1 cellular context compared by ENCODE assay signal in genomic region chr18:9404565-9405060, GRCh38.
A peak's percentile ranks its signal among the peaks of the same experiment; 100 is the strongest.
TF ChIP-seq lines count a peak whose summit lies in the region.

No MANE protein-coding gene starts in this region.

TF ChIP-seq in K562, 482 proteins besides CTCF, POLR2A, EP300 and RAD21 (continued from another document and continues in another):
- TF ChIP-seq ZHX1 (conservative IDR thresholded peaks at IDR 0.05; ENCODE audit: low read length) (no peak), PHB (CRISPR knock-in tag; IDR thresholded peaks at IDR 0.05) (no peak), PML (IDR thresholded peaks at IDR 0.05; ENCODE audit: low read length) (peak; percentile 46; the same call in 1 of the 2 replicates), SMARCA5 (IDR thresholded peaks at IDR 0.05) (no peak), RBM15 (IDR thresholded peaks at IDR 0.05; ENCODE audit: insufficient read depth, low read length) (no peak), DACH1 (IDR thresholded peaks at IDR 0.05; ENCODE audit: partially characterized antibody) (no peak), ZNF146 (CRISPR knock-in tag; IDR thresholded peaks at IDR 0.05; ENCODE audit: unreplicated experiment) (no peak), MBD2 (IDR thresholded peaks at IDR 0.05; ENCODE audit: borderline replicate concordance, low read depth) (peak; percentile 45), ARHGAP35 (IDR thresholded peaks at IDR 0.05; ENCODE audit: partially characterized antibody) (no peak), ZNF778 (CRISPR knock-in tag; IDR thresholded peaks at IDR 0.05) (no peak), PRMT5 (CRISPR knock-in tag; IDR thresholded peaks at IDR 0.05) (no peak), MYBL2 (IDR thresholded peaks at IDR 0.05; ENCODE audit: low read depth) (no peak), MYBL2 (CRISPR knock-in tag; IDR thresholded peaks at IDR 0.05; ENCODE audit: borderline replicate concordance) (no peak), STAG1 (CRISPR knock-in tag; IDR thresholded peaks at IDR 0.05; ENCODE audit: borderline replicate concordance) (no peak), ZBTB40 (IDR thresholded peaks at IDR 0.05) (peak; percentile 58; the same call in 1 of the 2 replicates), ZBTB40 (CRISPR knock-in tag; IDR thresholded peaks at IDR 0.05) (no peak), ZNF41 (CRISPR knock-in tag; conservative IDR thresholded peaks at IDR 0.05) (no peak), PBX2 (CRISPR knock-in tag; IDR thresholded peaks at IDR 0.05; ENCODE audit: low read depth) (no peak), PBX2 (tag; conservative IDR thresholded peaks at IDR 0.05; ENCODE audit: low read depth) (0 out of 2 replicates have a peak, but pooled peaks have one; percentile 19), TARDBP (IDR thresholded peaks at IDR 0.05) (0 out of 2 replicates have a peak, but pooled peaks have one; percentile 33), CCAR2 (IDR thresholded peaks at IDR 0.05; ENCODE audit: low read depth, low read length) (no peak), SIN3A (IDR thresholded peaks at IDR 0.05; ENCODE audit: borderline replicate concordance in 2 of 2, control insufficient read depth in 1 of 2, low read depth in 2 of 2, low read length in 2 of 2) (peak in 1 of 2 experiments; percentile 30; a peak in 1 of 4 replicates), ELF4 (CRISPR knock-in tag; IDR thresholded peaks at IDR 0.05) (no peak), E2F4 (CRISPR knock-in tag; IDR thresholded peaks at IDR 0.05; ENCODE audit: low read depth) (no peak), NFXL1 (CRISPR knock-in tag; IDR thresholded peaks at IDR 0.05) (no peak), TRIM24 (IDR thresholded peaks at IDR 0.05) (peak; percentile 41 to 71; a peak in 3 of 4 replicates), ETV5 (CRISPR knock-in tag; IDR thresholded peaks at IDR 0.05; ENCODE audit: low read depth) (peak; percentile 81; the same call in 1 of the 2 replicates), PYGO2 (tag; IDR thresholded peaks at IDR 0.05) (no peak), THRB (CRISPR knock-in tag; conservative IDR thresholded peaks at IDR 0.05) (peak; percentile 76; the same call in 1 of the 2 replicates), GTF2E2 (tag; IDR thresholded peaks at IDR 0.05) (peak; percentile 50; the same call in 1 of the 2 replicates), POLR3A (IDR thresholded peaks at IDR 0.05; ENCODE audit: borderline replicate concordance, extremely low read depth, insufficient read depth, insufficient read length) (no peak), CBFA2T2 (conservative IDR thresholded peaks at IDR 0.05) (peak; percentile 42), MBD1 (CRISPR knock-in tag; IDR thresholded peaks at IDR 0.05) (no peak), FOXJ3 (CRISPR knock-in tag; IDR thresholded peaks at IDR 0.05) (no peak), ZNF785 (CRISPR knock-in tag; IDR thresholded peaks at IDR 0.05) (no peak), ZBTB8A (IDR thresholded peaks at IDR 0.05; ENCODE audit: partially characterized antibody) (no peak), ZC3H4 (CRISPR knock-in tag; IDR thresholded peaks at IDR 0.05; ENCODE audit: borderline replicate concordance) (no peak), ARID1B (IDR thresholded peaks at IDR 0.05) (peak; percentile 88), NONO (IDR thresholded peaks at IDR 0.05; ENCODE audit: low read depth in 2 of 2, low read length in 1 of 2) (no peak), CC2D1A (IDR thresholded peaks at IDR 0.05) (peak; percentile 13; the same call in 1 of the 2 replicates), NR2C2 (CRISPR knock-in tag; IDR thresholded peaks at IDR 0.05) (no peak), NR2C2 (tag; IDR thresholded peaks at IDR 0.05) (no peak)
